Comparison of ENCODE assay signal across 29 cellular contexts in the genomic region with DNA sequence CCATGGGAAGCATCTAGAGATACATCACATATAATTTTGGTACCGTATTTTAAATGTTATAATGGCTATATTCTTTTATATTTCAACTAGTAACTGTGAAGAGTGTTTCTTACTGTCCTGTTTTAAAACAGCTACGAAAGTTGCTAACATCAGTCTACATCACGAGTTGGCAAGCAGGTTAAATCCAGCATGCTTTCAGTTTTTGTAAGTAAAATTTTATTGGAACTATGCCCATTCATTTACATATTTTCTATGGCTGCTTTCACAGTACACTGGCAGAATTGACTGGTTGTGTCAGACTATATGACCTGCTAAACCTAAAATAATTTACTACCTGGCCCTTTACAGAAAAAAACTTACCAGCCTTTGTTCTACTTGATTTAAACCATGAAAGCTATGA.
"Had no signal": no experiment of that assay in that cellular context is flagged by ENCODE, and none has a peak within 500 bp of the region (broad histone marks: within the 10 kb centered on the region; RNA-seq: fewer than 3 reads in every experiment).

No MANE protein-coding gene starts in this region.

- H3K27me3 Mint-ChIP-seq: activated CD4-positive, alpha-beta T cell treated with anti-CD3 and anti-CD28 coated beads, Interleukin-2, amount 10 ng/mL, durations not matched to agents 24 days and 14 days; activated CD8-positive, alpha-beta T cell treated with anti-CD3 and anti-CD28 coated beads for 36 hours; activated naive CD4-positive, alpha-beta T cell treated with anti-CD3 and anti-CD28 coated beads, Interleukin-2, amount 50 U/mL, for 24 hours; activated naive CD8-positive, alpha-beta T cell treated with anti-CD3 and anti-CD28 coated beads, Interleukin-2, amount 10 ng/mL, durations not matched to agents 7 days and 5 days; central memory CD8-positive, alpha-beta T cell had no signal

- DNase-seq: activated CD4-positive, alpha-beta T cell treated with anti-CD3 and anti-CD28 coated beads, Interleukin-2, amount 10 ng/mL, durations not matched to agents 24 days and 14 days; activated CD4-positive, alpha-beta T cell treated with anti-CD3 and anti-CD28 coated beads, Interleukin-2, amount 50 U/mL, for 4 hours; activated CD8-positive, alpha-beta T cell treated with anti-CD3 and anti-CD28 coated beads for 36 hours; activated gamma-delta T cell; activated naive CD4-positive, alpha-beta T cell treated with Interleukin-2 at 50 U/mL for 16 hours; activated naive CD8-positive, alpha-beta T cell treated with anti-CD3 and anti-CD28 coated beads, Interleukin-2, amount 10 ng/mL, durations not matched to agents 7 days and 5 days; activated T-cell treated with anti-CD3 and anti-CD28 coated beads, Interleukin-2, amount 50 U/mL, for 1 hour; amygdala; Kasumi-1; KG1; MG63; MV-4-11; NCI-H1092 treated with DMSO at 0.1 percent for 48 hours; NCI-H1417; NCI-H146; NCI-H187; NCI-H2029 treated with DMSO at 0.1 percent for 48 hours; NCI-H2107; NCI-H524; NK-92 treated with Interleukin-12 subunit alpha and Interleukin-12 subunit beta, amount 100 ng/mL, for 24 hours; OCI-M1; Right ventricle myocardium superior had no signal

- H3K4me1 Mint-ChIP-seq: activated CD4-positive, alpha-beta T cell treated with anti-CD3 and anti-CD28 coated beads, Interleukin-2, amount 10 ng/mL, durations not matched to agents 24 days and 14 days; activated naive CD4-positive, alpha-beta T cell treated with anti-CD3 and anti-CD28 coated beads, Interleukin-2, amount 50 U/mL, for 24 hours; activated naive CD8-positive, alpha-beta T cell treated with anti-CD3 and anti-CD28 coated beads, Interleukin-2, amount 10 ng/mL, durations not matched to agents 7 days and 5 days; central memory CD8-positive, alpha-beta T cell had no signal

- H3K27ac Mint-ChIP-seq: activated CD4-positive, alpha-beta T cell treated with anti-CD3 and anti-CD28 coated beads, Interleukin-2, amount 10 ng/mL, durations not matched to agents 24 days and 14 days; activated CD8-positive, alpha-beta T cell treated with anti-CD3 and anti-CD28 coated beads for 36 hours; activated naive CD4-positive, alpha-beta T cell treated with anti-CD3 and anti-CD28 coated beads, Interleukin-2, amount 50 U/mL, for 24 hours; activated naive CD8-positive, alpha-beta T cell treated with anti-CD3 and anti-CD28 coated beads, Interleukin-2, amount 10 ng/mL, durations not matched to agents 7 days and 5 days; activated T-helper 2 cell treated with anti-CD3 and anti-CD28 coated beads, Interferon-gamma antibody, Interleukin-2, Interleukin-4, amounts not matched to agents 10 μg/mL and 5 μg/mL and 100 μg/mL, durations not matched to agents 14 hours and 24 hours and 36 hours; T-helper 1 cell treated with Interleukin-12 subunit alpha and Interleukin-12 subunit beta and Interleukin-4 antibody, amounts not matched to agents 30 μg/mL and 1 μg/mL, for 36 hours; T-helper 2 cell treated with Interferon-gamma antibody and Interleukin-4, amounts not matched to agents 5 μg/mL and 100 μg/mL, for 36 hours had no signal

- H3K4me3 Mint-ChIP-seq: activated CD4-positive, alpha-beta T cell treated with anti-CD3 and anti-CD28 coated beads, Interleukin-2, amount 10 ng/mL, durations not matched to agents 24 days and 14 days; activated CD8-positive, alpha-beta T cell treated with anti-CD3 and anti-CD28 coated beads for 36 hours; activated naive CD4-positive, alpha-beta T cell treated with anti-CD3 and anti-CD28 coated beads, Interleukin-2, amount 50 U/mL, for 24 hours; activated naive CD8-positive, alpha-beta T cell treated with anti-CD3 and anti-CD28 coated beads, Interleukin-2, amount 10 ng/mL, durations not matched to agents 7 days and 5 days; central memory CD8-positive, alpha-beta T cell; T-helper 1 cell treated with Interleukin-12 subunit alpha and Interleukin-12 subunit beta and Interleukin-4 antibody, amounts not matched to agents 30 μg/mL and 1 μg/mL, for 36 hours; T-helper 2 cell treated with Interferon-gamma antibody and Interleukin-4, amounts not matched to agents 5 μg/mL and 100 μg/mL, for 36 hours had no signal

- ATAC-seq: activated CD8-positive, alpha-beta T cell treated with anti-CD3 and anti-CD28 coated beads for 36 hours had no signal

- H3K36me3 Mint-ChIP-seq: activated naive CD4-positive, alpha-beta T cell treated with anti-CD3 and anti-CD28 coated beads, Interleukin-2, amount 50 U/mL, for 24 hours; activated naive CD8-positive, alpha-beta T cell treated with anti-CD3 and anti-CD28 coated beads, Interleukin-2, amount 10 ng/mL, durations not matched to agents 7 days and 5 days had no signal

- H3K4me3 ChIP-seq: ascending aorta, cardiac muscle cell, MG63 had no signal
